Comparison of ENCODE assay signal across 17 cellular contexts in genomic region chr14:105588236-105588860, GRCh38.
"Had no signal": no experiment of that assay in that cellular context is flagged by ENCODE, and none has a peak within 500 bp of the region (broad histone marks: within the 10 kb centered on the region; RNA-seq: fewer than 3 reads in every experiment).

No MANE protein-coding gene starts in this region.

- H3K36me3 Mint-ChIP-seq: natural killer cell treated with Interleukin-12 subunit alpha and Interleukin-12 subunit beta and Interleukin-15 and Interleukin-18, amount 100 ng/mL, for 72 hours had no signal

- H3K27me3 Mint-ChIP-seq: activated CD4-positive, alpha-beta T cell treated with anti-CD3 and anti-CD28 coated beads, Interleukin-2, amount 10 ng/mL, durations not matched to agents 7 days and 5 days; natural killer cell treated with Interleukin-12 subunit alpha and Interleukin-12 subunit beta and Interleukin-15 and Interleukin-18, amount 100 ng/mL, for 72 hours; T-helper 17 cell had no signal

- H3K27ac Mint-ChIP-seq: activated CD4-positive, alpha-beta T cell treated with anti-CD3 and anti-CD28 coated beads, Interleukin-2, amount 10 ng/mL, durations not matched to agents 7 days and 5 days; activated T-helper 1 cell treated with anti-CD3 and anti-CD28 coated beads, Interleukin-12 subunit alpha, Interleukin-12 subunit beta, Interleukin-2, Interleukin-4 antibody, amounts not matched to agents 30 ng/mL and 10 ng/mL and 1 ng/mL, durations not matched to agents 14 hours and 24 hours and 36 hours; natural killer cell treated with Interleukin-12 subunit alpha and Interleukin-12 subunit beta and Interleukin-15 and Interleukin-18, amount 100 ng/mL, for 72 hours; T-helper 17 cell had no signal

- H3K4me3 ChIP-seq: ascending aorta, breast epithelium, esophagus muscularis mucosa, left ventricle myocardium inferior had no signal

- H3K9me3 Mint-ChIP-seq: activated CD4-positive, alpha-beta T cell treated with anti-CD3 and anti-CD28 coated beads, Interleukin-2, amount 10 ng/mL, durations not matched to agents 7 days and 5 days; activated T-helper 1 cell treated with anti-CD3 and anti-CD28 coated beads, Interleukin-12 subunit alpha, Interleukin-12 subunit beta, Interleukin-2, Interleukin-4 antibody, amounts not matched to agents 30 ng/mL and 10 ng/mL and 1 ng/mL, durations not matched to agents 14 hours and 24 hours and 36 hours; natural killer cell treated with Interleukin-12 subunit alpha and Interleukin-12 subunit beta and Interleukin-15 and Interleukin-18, amount 100 ng/mL, for 72 hours had no signal

- H3K27ac ChIP-seq: ascending aorta, breast epithelium, esophagus muscularis mucosa, left ventricle myocardium inferior had no signal

- H3K36me3 ChIP-seq: ascending aorta, breast epithelium, esophagus muscularis mucosa, left ventricle myocardium inferior had no signal

- DNase-seq: activated CD4-positive, alpha-beta T cell treated with anti-CD3 and anti-CD28 coated beads, Interleukin-2, amount 10 ng/mL, durations not matched to agents 7 days and 5 days; activated CD4-positive, CD25-positive, alpha-beta regulatory T cell; activated CD8-positive, alpha-beta memory T cell treated with anti-CD3 and anti-CD28 coated beads, Interleukin-2, amount 50 U/mL, for 48 hours; activated naive CD4-positive, alpha-beta T cell treated with Interleukin-2 at 50 U/mL for 16 hours; hippocampal formation; left ventricle myocardium inferior; mesenchymal stem cell; stimulated activated CD4-positive, alpha-beta T cell treated with anti-CD3 and anti-CD28 coated beads, Interleukin-4, amount 100 ng/mL, for 1 hour; stimulated activated naive CD4-positive, alpha-beta T cell treated with Interleukin-2 at 50 U/mL for 16 hours; substantia nigra; trophoblast cell had no signal

- ATAC-seq: T-helper 17 cell had no signal

- H3K9me3 ChIP-seq: ascending aorta, breast epithelium, esophagus muscularis mucosa, left ventricle myocardium inferior had no signal

- H3K27me3 ChIP-seq: ascending aorta, breast epithelium, esophagus muscularis mucosa had no signal

- H3K4me1 ChIP-seq: ascending aorta, breast epithelium, esophagus muscularis mucosa, left ventricle myocardium inferior had no signal

- H3K4me3 Mint-ChIP-seq: activated CD4-positive, alpha-beta T cell treated with anti-CD3 and anti-CD28 coated beads, Interleukin-2, amount 10 ng/mL, durations not matched to agents 7 days and 5 days; activated T-helper 1 cell treated with anti-CD3 and anti-CD28 coated beads, Interleukin-12 subunit alpha, Interleukin-12 subunit beta, Interleukin-2, Interleukin-4 antibody, amounts not matched to agents 30 ng/mL and 10 ng/mL and 1 ng/mL, durations not matched to agents 14 hours and 24 hours and 36 hours; natural killer cell treated with Interleukin-12 subunit alpha and Interleukin-12 subunit beta and Interleukin-15 and Interleukin-18, amount 100 ng/mL, for 72 hours; T-helper 17 cell had no signal

- H3K4me1 Mint-ChIP-seq: activated CD4-positive, alpha-beta T cell treated with anti-CD3 and anti-CD28 coated beads, Interleukin-2, amount 10 ng/mL, durations not matched to agents 7 days and 5 days had no signal
